Comparison of ENCODE assay signal across 26 cellular contexts in genomic region chr17:50467855-50468119, GRCh38. TPM values are rescaled to one million over a fixed set of nuclear protein-coding genes. Genes with fewer than 3 reads are reported as not detected.
DNase-seq lines count a peak whose midpoint lies in the region; ATAC-seq and TF ChIP-seq lines count a peak whose summit lies in the region.
"Had no signal": no experiment of that assay in that cellular context is flagged by ENCODE, and none has a peak within 500 bp of the region (broad histone marks: within the 10 kb centered on the region; RNA-seq: fewer than 3 reads in every experiment).

No MANE protein-coding gene starts in this region.

- no peaks in the 10 kb centered on the region for H3K9me3 ChIP-seq in right atrium auricular region
- no peaks in the 10 kb centered on the region for H3K9me3 ChIP-seq in body of pancreas
- H3K9me3 ChIP-seq: gastroesophageal sphincter, ovary, suprapubic skin had no signal

- no peak overlapping the region for H3K27ac ChIP-seq in right atrium auricular region
- H3K27ac ChIP-seq in body of pancreas = no peak overlapping the region
- H3K27ac ChIP-seq: gastroesophageal sphincter, ovary, PC-9, suprapubic skin had no signal

- H3K36me3 Mint-ChIP-seq in activated naive CD4-positive, alpha-beta T cell treated with anti-CD3 and anti-CD28 coated beads, Interleukin-2, amount 50 U/mL, for 24 hours = no peaks in the 10 kb centered on the region
- peaks cover 1% of the 10 kb centered on the region for H3K36me3 Mint-ChIP-seq in activated naive CD4-positive, alpha-beta T cell treated with anti-CD3 and anti-CD28 coated beads for 36 hours (ENCODE audit: low read depth)
- peaks cover 2% of the 10 kb centered on the region for H3K36me3 Mint-ChIP-seq in central memory CD8-positive, alpha-beta T cell (ENCODE audit: insufficient read depth)
- peaks cover 8% of the 10 kb centered on the region for H3K36me3 Mint-ChIP-seq in nephron (ENCODE audit: low read depth)
- H3K36me3 Mint-ChIP-seq in type B pancreatic cell = no peaks in the 10 kb centered on the region
- H3K36me3 Mint-ChIP-seq: activated naive CD4-positive, alpha-beta T cell treated with anti-CD3 and anti-CD28 coated beads, Interleukin-2, amount 50 U/mL, for 72 hours had no signal

- H3K27ac Mint-ChIP-seq in activated naive CD4-positive, alpha-beta T cell treated with anti-CD3 and anti-CD28 coated beads, Interleukin-2, amount 50 U/mL, for 24 hours = no peak overlapping the region
- no peak overlapping the region for H3K27ac Mint-ChIP-seq in activated naive CD4-positive, alpha-beta T cell treated with anti-CD3 and anti-CD28 coated beads for 36 hours
- no peak overlapping the region for H3K27ac Mint-ChIP-seq in central memory CD8-positive, alpha-beta T cell (ENCODE audit: low read depth)
- H3K27ac Mint-ChIP-seq in nephron (no peak overlapping the region), type B pancreatic cell (no peak overlapping the region)
- H3K27ac Mint-ChIP-seq: activated naive CD4-positive, alpha-beta T cell treated with anti-CD3 and anti-CD28 coated beads, Interleukin-2, amount 50 U/mL, for 72 hours; CD4-positive, alpha-beta T cell; dendritic cell treated with granulocyte-macrophage colony-stimulating factor and Interleukin-4, amounts not matched to agents 40 ng/mL and 50 ng/mL, for 4 days had no signal

- CTCF ChIA-PET in activated naive CD4-positive, alpha-beta T cell treated with anti-CD3 and anti-CD28 coated beads for 36 hours (lab: Charles Lee) = interaction anchor here (0.8 to 1.0 kb wide), 2 partner anchors 12 to 34 kb away, joined by 3 read pairs; no protein-coding TSS in a partner anchor

- H3K36me3 ChIP-seq in right atrium auricular region = no peaks in the 10 kb centered on the region
- H3K36me3 ChIP-seq in body of pancreas (replicated peaks in 1 of 2; ENCODE audit: insufficient read depth in 1 of 2, low read depth in 2 of 2) = no peaks in the 10 kb centered on the region
- H3K36me3 ChIP-seq: ovary had no signal

- DNase-seq in activated naive CD4-positive, alpha-beta T cell treated with anti-CD3 and anti-CD28 coated beads for 36 hours = no peak
- DNase-seq in central memory CD8-positive, alpha-beta T cell (ENCODE audit: low spot score in 2 of 2) = no peak
- no peak for DNase-seq in type B pancreatic cell (ENCODE audit: extremely low spot score, unreplicated experiment)
- DNase-seq in right atrium auricular region (ENCODE audit: low spot score) = no peak
- no peak for DNase-seq in body of pancreas
- DNase-seq: 8988T; activated CD4-positive, alpha-beta T cell treated with anti-CD3 and anti-CD28 coated beads, Interleukin-2, amount 50 U/mL, for 4 hours; CD4-positive, alpha-beta T cell; hippocampal formation; left cardiac atrium; naive B cell; NCI-H1092; NCI-H187 treated with DMSO at 0.1 percent for 48 hours; NCI-H524 treated with DMSO at 0.1 percent for 48 hours; ovary; PC-9; SIG-M5; stimulated activated CD4-positive, alpha-beta T cell treated with anti-CD3 and anti-CD28 coated beads, Interleukin-4, amount 100 ng/mL, for 1 hour; stimulated activated naive CD4-positive, alpha-beta T cell had no signal

- 50 to 90% methylated on average over 2 to 3 of the region's 3 CpGs for WGBS in body of pancreas, 2 donors

- no peaks in the 10 kb centered on the region for H3K9me3 Mint-ChIP-seq in activated naive CD4-positive, alpha-beta T cell treated with anti-CD3 and anti-CD28 coated beads, Interleukin-2, amount 50 U/mL, for 24 hours
- no peaks in the 10 kb centered on the region for H3K9me3 Mint-ChIP-seq in activated naive CD4-positive, alpha-beta T cell treated with anti-CD3 and anti-CD28 coated beads for 36 hours
- no peaks in the 10 kb centered on the region for H3K9me3 Mint-ChIP-seq in central memory CD8-positive, alpha-beta T cell
- H3K9me3 Mint-ChIP-seq in nephron = no peaks in the 10 kb centered on the region
- H3K9me3 Mint-ChIP-seq in type B pancreatic cell = no peaks in the 10 kb centered on the region
- H3K9me3 Mint-ChIP-seq: activated naive CD4-positive, alpha-beta T cell treated with anti-CD3 and anti-CD28 coated beads, Interleukin-2, amount 50 U/mL, for 72 hours; CD4-positive, alpha-beta T cell; dendritic cell treated with granulocyte-macrophage colony-stimulating factor and Interleukin-4, amounts not matched to agents 40 ng/mL and 50 ng/mL, for 4 days; naive B cell had no signal

- no peak for TF ChIP-seq CTCF in nephron (IDR thresholded peaks at IDR 0.05; ENCODE audit: unreplicated experiment in 3 of 3)
- TF ChIP-seq CTCF in type B pancreatic cell (conservative IDR thresholded peaks at IDR 0.05) = no peak
- TF ChIP-seq CTCF in right atrium auricular region (IDR thresholded peaks at IDR 0.05) = no peak
- no peak for TF ChIP-seq CTCF in body of pancreas (IDR thresholded peaks at IDR 0.05)

- peaks cover 10% of the 10 kb centered on the region for H3K27me3 Mint-ChIP-seq in activated naive CD4-positive, alpha-beta T cell treated with anti-CD3 and anti-CD28 coated beads, Interleukin-2, amount 50 U/mL, for 24 hours
- peaks cover 14% of the 10 kb centered on the region for H3K27me3 Mint-ChIP-seq in activated naive CD4-positive, alpha-beta T cell treated with anti-CD3 and anti-CD28 coated beads for 36 hours (ENCODE audit: low read depth)
- H3K27me3 Mint-ChIP-seq in central memory CD8-positive, alpha-beta T cell = peaks cover 32% of the 10 kb centered on the region
- H3K27me3 Mint-ChIP-seq in nephron (ENCODE audit: low read depth) (peaks cover 56% of the 10 kb centered on the region), type B pancreatic cell (peaks cover 18% of the 10 kb centered on the region)

- H3K4me3 ChIP-seq in right atrium auricular region (no peak overlapping the region), body of pancreas (no peak overlapping the region)
- H3K4me3 ChIP-seq: ovary, PC-9 had no signal

- H3K4me1 Mint-ChIP-seq in activated naive CD4-positive, alpha-beta T cell treated with anti-CD3 and anti-CD28 coated beads, Interleukin-2, amount 50 U/mL, for 24 hours = peaks cover 4% of the 10 kb centered on the region
- peaks cover 6% of the 10 kb centered on the region for H3K4me1 Mint-ChIP-seq in activated naive CD4-positive, alpha-beta T cell treated with anti-CD3 and anti-CD28 coated beads for 36 hours (ENCODE audit: low read depth)
- peaks cover 20% of the 10 kb centered on the region for H3K4me1 Mint-ChIP-seq in central memory CD8-positive, alpha-beta T cell
- H3K4me1 Mint-ChIP-seq in nephron = peaks cover 37% of the 10 kb centered on the region
- H3K4me1 Mint-ChIP-seq in type B pancreatic cell (ENCODE audit: unreplicated experiment) = no peaks in the 10 kb centered on the region

- intact Hi-C loops in activated naive CD4-positive, alpha-beta T cell treated with anti-CD3 and anti-CD28 coated beads for 36 hours (cut with micrococcal nuclease) = no loop called here
- intact Hi-C loops in body of pancreas (cut with DNase I) = no loop called here

- no peak for TF ChIP-seq POLR2A in body of pancreas (IDR thresholded peaks at IDR 0.05)

- peak overlapping the region; percentile 65 for H3K4me3 Mint-ChIP-seq in activated naive CD4-positive, alpha-beta T cell treated with anti-CD3 and anti-CD28 coated beads, Interleukin-2, amount 50 U/mL, for 24 hours
- no peak overlapping the region for H3K4me3 Mint-ChIP-seq in activated naive CD4-positive, alpha-beta T cell treated with anti-CD3 and anti-CD28 coated beads for 36 hours
- H3K4me3 Mint-ChIP-seq in central memory CD8-positive, alpha-beta T cell = peak overlapping the region; percentile 7
- H3K4me3 Mint-ChIP-seq in nephron (peak overlapping the region; percentile 62 to 70 (median 63)), type B pancreatic cell (peak overlapping the region; percentile 45)
- H3K4me3 Mint-ChIP-seq: CD4-positive, alpha-beta T cell; dendritic cell treated with granulocyte-macrophage colony-stimulating factor and Interleukin-4, amounts not matched to agents 40 ng/mL and 50 ng/mL, for 4 days had no signal

- H3K4me1 ChIP-seq in right atrium auricular region = peaks cover 0 to 17% of the 10 kb centered on the region in 2 donors
- H3K4me1 ChIP-seq in body of pancreas = peaks cover 18% of the 10 kb centered on the region

- no peak for ATAC-seq in central memory CD8-positive, alpha-beta T cell (replicated peaks; ENCODE audit: extremely low read depth, poor library complexity, severe bottlenecking)
- ATAC-seq in body of pancreas = no peak
- ATAC-seq in HG03039 (IDR thresholded peaks at IDR 0.05; ENCODE audit: unreplicated experiment) = no peak
- ATAC-seq: activated naive CD4-positive, alpha-beta T cell treated with anti-CD3 and anti-CD28 coated beads, Interleukin-2, amount 50 U/mL, for 72 hours; gastroesophageal sphincter had no signal

- H3K27me3 ChIP-seq in right atrium auricular region = no peaks in the 10 kb centered on the region
- H3K27me3 ChIP-seq in body of pancreas = no peaks in the 10 kb centered on the region
- H3K27me3 ChIP-seq: ovary, suprapubic skin had no signal

RNA-seq across cellular contexts. Expression of gene CHAD, which starts 0.9 kb away (rescaled TPM):
- total RNA-seq in activated naive CD4-positive, alpha-beta T cell treated with anti-CD3 and anti-CD28 coated beads for 36 hours = not detected
- not detected in 2 replicates for total RNA-seq in type B pancreatic cell (ENCODE audit: low replicate concordance)
- under 1 TPM in 1 of 2 donors, not detected in 1; 0.70 TPM for total RNA-seq in right atrium auricular region
- 10 to 100 TPM in 1 of 2 donors, 1 to 10 TPM in 1; 8.8 to 13.2 TPM for total RNA-seq in body of pancreas
- total RNA-seq: activated naive CD4-positive, alpha-beta T cell treated with anti-CD3 and anti-CD28 coated beads, Interleukin-2, amount 50 U/mL, for 72 hours; CD4-positive, alpha-beta T cell; gastroesophageal sphincter; PC-9 had no signal

RNA-seq across cellular contexts. Expression of gene RSAD1, which starts 10.9 kb away (rescaled TPM):
- 10 to 100 TPM; 39.2 to 40.4 TPM for total RNA-seq in activated naive CD4-positive, alpha-beta T cell treated with anti-CD3 and anti-CD28 coated beads for 36 hours
- 26.6 and 40.7 TPM in 2 replicates for total RNA-seq in type B pancreatic cell (ENCODE audit: low replicate concordance)
- 10 to 100 TPM; 19.1 to 19.3 TPM for total RNA-seq in right atrium auricular region
- 10 to 100 TPM; 39.2 to 44.5 TPM for total RNA-seq in body of pancreas

RNA-seq across cellular contexts. Expression of gene MYCBPAP, which starts 40.5 kb away (rescaled TPM):
- total RNA-seq in activated naive CD4-positive, alpha-beta T cell treated with anti-CD3 and anti-CD28 coated beads for 36 hours = 1 to 10 TPM; 5.5 to 5.8 TPM
- 0.88 and 4.1 TPM in 2 replicates for total RNA-seq in type B pancreatic cell (ENCODE audit: low replicate concordance)
- under 1 TPM; 0.16 to 0.19 TPM for total RNA-seq in right atrium auricular region
- total RNA-seq in body of pancreas = under 1 TPM in 1 of 2 donors, not detected in 1; 0.33 TPM

RNA-seq across cellular contexts. Expression of gene ACSF2, which starts 41.8 kb away (rescaled TPM):
- total RNA-seq in activated naive CD4-positive, alpha-beta T cell treated with anti-CD3 and anti-CD28 coated beads for 36 hours = 10 to 100 TPM; 19.7 to 20.7 TPM
- total RNA-seq in type B pancreatic cell (ENCODE audit: low replicate concordance) (57.3 and 75.0 TPM in 2 replicates), right atrium auricular region (10 to 100 TPM; 22.2 to 42.6 TPM), body of pancreas (100 to 1,000 TPM in 1 of 2 donors, 10 to 100 TPM in 1; 18.7 to 120 TPM)
